ENCODE assay signal across 19 cellular contexts in genomic region chr2:237307495-237307894, GRCh38.
A peak's percentile ranks its signal among the peaks of the same experiment; 100 is the strongest.
DNase-seq lines count a peak whose midpoint lies in the region; ATAC-seq, FAIRE-seq and TF ChIP-seq lines count a peak whose summit lies in the region.
"Had no signal": no experiment of that assay in that cellular context is flagged by ENCODE, and none has a peak within 500 bp of the region (broad histone marks: within the 10 kb centered on the region; RNA-seq: fewer than 3 reads in every experiment).

No MANE protein-coding gene starts in this region.

- H3K79me2 ChIP-seq in H1 (ENCODE audit: control insufficient read depth in 1 of 2, insufficient read depth in 2 of 2, low read length in 2 of 2) = no peaks in the 10 kb centered on the region

- peak overlapping the region; percentile 17 for H2AFZ ChIP-seq in IMR-90 (replicated peaks; ENCODE audit: low read length, poor library complexity)
- 0 out of 2 replicates have a peak overlapping the region, but pooled peaks have one; percentile 45 for H2AFZ ChIP-seq in H1 (ENCODE audit: low read length)

- H3K36me3 ChIP-seq in IMR-90 (ENCODE audit: control insufficient read depth, insufficient read depth, low read length) = no peaks in the 10 kb centered on the region
- no peaks in the 10 kb centered on the region for H3K36me3 ChIP-seq in H1 (ENCODE audit: control insufficient read depth in 2 of 4, insufficient read depth in 4 of 4, low read length in 3 of 4)
- no peaks in the 10 kb centered on the region for H3K36me3 ChIP-seq in stomach smooth muscle (ENCODE audit: control insufficient read depth in 2 of 2, insufficient read depth in 2 of 2, low read length in 2 of 2)
- H3K36me3 ChIP-seq: SJCRH30 had no signal

- H4K8ac ChIP-seq in IMR-90 (ENCODE audit: low read depth in 2 of 2, low read length in 2 of 2) (peak overlapping the region in 1 of 2 experiments; percentile 75; a peak in 3 of 4 replicates), H1 (ENCODE audit: extremely low read depth, insufficient read depth, low read length) (no peak overlapping the region)

- H2BK12ac ChIP-seq in H1 (ENCODE audit: low read depth, low read length) = no peak overlapping the region

- H3K9me3 ChIP-seq in IMR-90 (ENCODE audit: control insufficient read depth, insufficient read depth, low read length) (peaks cover 1% of the 10 kb centered on the region; the same call in 1 of the 2 replicates), H1 (ENCODE audit: insufficient read depth in 2 of 2, low read depth in 1 of 2, low read length in 1 of 2) (peaks cover 12 to 16% of the 10 kb centered on the region in 2 experiments), stomach smooth muscle (ENCODE audit: control insufficient read depth in 2 of 2, low read length in 2 of 2) (no peaks in the 10 kb centered on the region)

- H2BK120ac ChIP-seq in IMR-90 (ENCODE audit: low read depth, low read length) (peak overlapping the region; percentile 50), H1 (replicated peaks; ENCODE audit: low read depth, low read length) (no peak overlapping the region)

- intact Hi-C loops in IMR-90 (cut with micrococcal nuclease) (no loop called here), lower leg skin (cut with DNase I; ENCODE audit: low total_unique reads) (no loop called here)

- no peaks in the 10 kb centered on the region for H3K23me2 ChIP-seq in H1 (ENCODE audit: low read depth, low read length)

- H4K91ac ChIP-seq in IMR-90 (ENCODE audit: insufficient read depth, low read depth, low read length) = peak overlapping the region; percentile 78
- no peak overlapping the region for H4K91ac ChIP-seq in H1 (replicated peaks; ENCODE audit: insufficient read length, low read length)

- peak overlapping the region; percentile 41 to 88 (median 78) for H3K27ac Mint-ChIP-seq in nephron
- no peak overlapping the region for H3K27ac Mint-ChIP-seq in effector memory CD8-positive, alpha-beta T cell
- H3K27ac Mint-ChIP-seq: B cell; CD4-positive, CD25-positive, alpha-beta regulatory T cell had no signal

- H3K4me2 ChIP-seq in IMR-90 (ENCODE audit: low read depth, low read length) (no peak overlapping the region), H1 (ENCODE audit: insufficient read depth in 1 of 2, low read depth in 2 of 2, low read length in 2 of 2) (no peak overlapping the region)
- H3K4me2 ChIP-seq: KMS-11 had no signal

- H3K23ac ChIP-seq in IMR-90 (ENCODE audit: low read depth, low read length) = no peak overlapping the region; the same call in 1 of the 2 replicates
- H3K23ac ChIP-seq in H1 (ENCODE audit: insufficient read length) = no peak overlapping the region

- H3K4me3 Mint-ChIP-seq in nephron = no peak overlapping the region
- no peak overlapping the region for H3K4me3 Mint-ChIP-seq in effector memory CD8-positive, alpha-beta T cell
- H3K4me3 Mint-ChIP-seq: B cell; CD4-positive, CD25-positive, alpha-beta regulatory T cell had no signal

- peaks cover 44% of the 10 kb centered on the region for H3K4me1 Mint-ChIP-seq in nephron
- no peaks in the 10 kb centered on the region for H3K4me1 Mint-ChIP-seq in effector memory CD8-positive, alpha-beta T cell (ENCODE audit: low read depth in 2 of 2)
- H3K4me1 Mint-ChIP-seq: B cell; CD4-positive, CD25-positive, alpha-beta regulatory T cell had no signal

- no peak overlapping the region for H3K27ac ChIP-seq in IMR-90 (ENCODE audit: insufficient read depth, low read length)
- H3K27ac ChIP-seq in H1 (ENCODE audit: low read depth, low read length) = no peak overlapping the region
- H3K27ac ChIP-seq in stomach smooth muscle (ENCODE audit: low read length) = peak overlapping the region; percentile 69
- H3K27ac ChIP-seq: KMS-11, SJCRH30 had no signal

- H3K18ac ChIP-seq in IMR-90 (ENCODE audit: low read depth, low read length) = peak overlapping the region; percentile 71
- H3K18ac ChIP-seq in H1 (ENCODE audit: extremely low read depth, low read length) = no peak overlapping the region

- H4K20me1 ChIP-seq in IMR-90 (ENCODE audit: insufficient read depth, low read length) (no peaks in the 10 kb centered on the region), H1 (replicated peaks in 1 of 2; ENCODE audit: control insufficient read depth in 1 of 2, insufficient read depth in 2 of 2, low read length in 2 of 2) (no peaks in the 10 kb centered on the region)

- DNase-seq in IMR-90 = no peak
- DNase-seq in H1 (ENCODE audit: low read depth in 1 of 2, low spot score in 2 of 2) = no peak
- no peak for DNase-seq in lower leg skin (ENCODE audit: low spot score in 2 of 2)
- DNase-seq in HEK293T (ENCODE audit: extremely low spot score) = no peak
- DNase-seq in effector memory CD8-positive, alpha-beta T cell = no peak
- DNase-seq: CD4-positive, CD25-positive, alpha-beta regulatory T cell; NCI-H1048; NCI-H1436 treated with DMSO at 0.1 percent for 48 hours; NCI-H2081; NCI-H510A; NCI-H774; RPMI8226; SJCRH30 had no signal

- H2BK15ac ChIP-seq in IMR-90 (ENCODE audit: low read depth, low read length) (peak overlapping the region; percentile 72; the same call in 2 of the 3 replicates), H1 (ENCODE audit: low read length) (no peak overlapping the region)

- POLR2A ChIA-PET in IMR-90 (lab: Charles Lee; ENCODE audit: unreplicated experiment) = no interaction called here
- POLR2A ChIA-PET in H1 (lab: Charles Lee; ENCODE audit: partially characterized antibody) = interaction anchor here (1.2 kb wide), 1 partner anchor 13 kb away, joined by 5 read pairs; no protein-coding TSS in a partner anchor
- POLR2A ChIA-PET in HEK293T (lab: Yijun Ruan, JAX) = no interaction called here

- peaks cover 19% of the 10 kb centered on the region for H3K4me1 ChIP-seq in IMR-90 (ENCODE audit: control insufficient read depth, insufficient read depth, low read length)
- H3K4me1 ChIP-seq in H1 (replicated peaks in 1 of 4; ENCODE audit: control insufficient read depth in 3 of 4, insufficient read depth in 4 of 4, low read length in 3 of 4) = no peaks in the 10 kb centered on the region
- H3K4me1 ChIP-seq in stomach smooth muscle (ENCODE audit: control insufficient read depth, insufficient read depth, low read length) = peaks cover 22% of the 10 kb centered on the region

- TF ChIP-seq RAD21 in IMR-90 (IDR thresholded peaks at IDR 0.05; ENCODE audit: low read length) (no peak), H1 (IDR thresholded peaks at IDR 0.05 in 1 of 2, conservative IDR thresholded peaks at IDR 0.05 in 1 of 2; ENCODE audit: low read depth in 2 of 2, low read length in 2 of 2) (peak in 1 of 2 experiments; percentile 11; a peak in 1 of 4 replicates)

- TF ChIP-seq CTCF in IMR-90 (conservative IDR thresholded peaks at IDR 0.05; ENCODE audit: low read depth, low read length) (no peak), H1 (IDR thresholded peaks at IDR 0.05; ENCODE audit: control extremely low read depth in 1 of 3, insufficient read depth in 1 of 3, low read depth in 1 of 3, low read length in 3 of 3) (no peak), nephron (IDR thresholded peaks at IDR 0.05; ENCODE audit: unreplicated experiment in 3 of 3) (no peak), lower leg skin (IDR thresholded peaks at IDR 0.05) (no peak)

- H3K14ac ChIP-seq in IMR-90 (replicated peaks; ENCODE audit: low read depth, low read length) (peak overlapping the region; percentile 72), H1 (ENCODE audit: insufficient read length) (no peak overlapping the region)

- H3K9ac ChIP-seq in IMR-90 (ENCODE audit: low read depth, low read length) (no peak overlapping the region), H1 (replicated peaks in 1 of 4; ENCODE audit: extremely low read depth in 1 of 4, low read depth in 3 of 4, low read length in 3 of 4) (no peak overlapping the region), stomach smooth muscle (ENCODE audit: low read length in 2 of 2) (no peak overlapping the region)
- H3K9ac ChIP-seq: KMS-11 had no signal

- H2BK20ac ChIP-seq in IMR-90 (ENCODE audit: low read depth, low read length) (peak overlapping the region; percentile 30), H1 (ENCODE audit: low read length) (no peak overlapping the region)

- H4K5ac ChIP-seq in IMR-90 (ENCODE audit: low read depth, low read length) (peak overlapping the region; percentile 38), H1 (ENCODE audit: insufficient read length, low read depth, low read length) (no peak overlapping the region)

- peaks cover 21% of the 10 kb centered on the region for H3K9me3 Mint-ChIP-seq in nephron
- H3K9me3 Mint-ChIP-seq in effector memory CD8-positive, alpha-beta T cell = peaks cover 0 to 3% of the 10 kb centered on the region in 2 donors

- peaks cover 27% of the 10 kb centered on the region for H3K9me1 ChIP-seq in IMR-90 (ENCODE audit: insufficient read depth, low read length)

- H2AK5ac ChIP-seq in IMR-90 (ENCODE audit: low read depth, low read length) (peak overlapping the region; percentile 95), H1 (ENCODE audit: low read depth, low read length) (no peak overlapping the region)

- in situ Hi-C loops in IMR-90 (cut with MboI; ENCODE audit: low sequenced_read_pairs) = no loop called here

- H2BK5ac ChIP-seq in IMR-90 (ENCODE audit: low read depth, low read length, poor library complexity, severe bottlenecking) (peak overlapping the region; percentile 69), H1 (ENCODE audit: low read depth, low read length) (no peak overlapping the region)

- no peaks in the 10 kb centered on the region for H3K27me3 ChIP-seq in IMR-90 (ENCODE audit: control insufficient read depth, insufficient read depth, low read length)
- H3K27me3 ChIP-seq in H1 (replicated peaks in 1 of 4; ENCODE audit: control insufficient read depth in 3 of 4, extremely low read depth in 1 of 4, insufficient read depth in 3 of 4, low read length in 3 of 4) = 0 out of 7 replicates have a peak, but pooled peaks cover 0 to 2% (median 0%) of the 10 kb centered on the region in 4 experiments
- H3K27me3 ChIP-seq in stomach smooth muscle (ENCODE audit: control insufficient read depth in 1 of 2, insufficient read depth in 2 of 2, low read length in 2 of 2) = no peaks in the 10 kb centered on the region
- H3K27me3 ChIP-seq: SJCRH30 had no signal

- TF ChIP-seq POLR2A in IMR-90 (IDR thresholded peaks at IDR 0.05; ENCODE audit: low read depth, low read length) = no peak
- TF ChIP-seq POLR2A in H1 (IDR thresholded peaks at IDR 0.05; ENCODE audit: control extremely low read depth in 1 of 2, low read depth in 2 of 2, low read length in 2 of 2) = no peak
- TF ChIP-seq POLR2A in lower leg skin (IDR thresholded peaks at IDR 0.05) = no peak

- WGBS in IMR-90 (ENCODE audit: extremely low coverage in 2 of 2, insufficient read length in 1 of 2), 2 experiments = no CpG with 5 or more reads among the region's 7 CpGs
- 92% methylated on average over 7 of the region's 7 CpGs; no CpG with 5 or more reads in 1 of the 2 experiments for WGBS in H1 (ENCODE audit: extremely low coverage in 1 of 2, insufficient coverage in 1 of 2, insufficient read length in 1 of 2, insufficient replicate concordance in 2 of 2, low coverage in 1 of 2, low lambda C conversion rate in 2 of 2, missing lambda C conversion rate in 1 of 2), 2 experiments
- 89% methylated on average over 7 of the region's 7 CpGs for WGBS in lower leg skin, 2 donors

- ATAC-seq in IMR-90 (ENCODE audit: low read depth) (no peak), HG03095 (IDR thresholded peaks at IDR 0.05; ENCODE audit: unreplicated experiment) (no peak)
- no peak for ATAC-seq in effector memory CD8-positive, alpha-beta T cell (replicated peaks)

- H3K4ac ChIP-seq in IMR-90 (ENCODE audit: low read depth, low read length) (peak overlapping the region; percentile 91), H1 (replicated peaks; ENCODE audit: insufficient read length, low read depth, low read length) (no peak overlapping the region)

- dilution Hi-C loops in IMR-90 (cut with HindIII; ENCODE audit: low sequenced_read_pairs, unreplicated experiment) = no loop called here

- BruUV-seq in IMR-90 (replicated peaks; lab: Mats Ljungman, UMichigan) = no TSS peak

- no peak for FAIRE-seq in H1 (lab: Jason Lieb, UNC)
- FAIRE-seq: H54 had no signal

- H3K79me1 ChIP-seq in IMR-90 (ENCODE audit: low read depth in 1 of 2, low read length in 2 of 2) (peaks cover 0 to 30% of the 10 kb centered on the region in 2 experiments; a peak in 2 of 4 replicates), H1 (ENCODE audit: low read depth, low read length) (no peaks in the 10 kb centered on the region)

- no peak overlapping the region for H3K4me3 ChIP-seq in IMR-90 (ENCODE audit: insufficient read depth, low read depth, low read length)
- no peak overlapping the region for H3K4me3 ChIP-seq in H1 (ENCODE audit: extremely low read depth in 1 of 4, insufficient read depth in 2 of 4, low read depth in 3 of 4, low read length in 4 of 4)
- H3K4me3 ChIP-seq in stomach smooth muscle (ENCODE audit: low read length in 2 of 2) = peak overlapping the region in 1 of 2 donors; percentile 22
- H3K4me3 ChIP-seq in lower leg skin (ENCODE audit: low read depth, poor library complexity, severe bottlenecking) = no peak overlapping the region
- H3K4me3 ChIP-seq: SJCRH30 had no signal

- no peaks in the 10 kb centered on the region for H3K27me3 Mint-ChIP-seq in nephron (ENCODE audit: low read depth)
- H3K27me3 Mint-ChIP-seq in effector memory CD8-positive, alpha-beta T cell = peaks cover 27 to 48% of the 10 kb centered on the region in 2 donors

- no peak overlapping the region for H3K56ac ChIP-seq in IMR-90 (ENCODE audit: extremely low read depth, insufficient read depth, low read length)
- H3K56ac ChIP-seq in H1 (replicated peaks; ENCODE audit: insufficient read length, low read depth, low read length) = no peak overlapping the region

- no peak for TF ChIP-seq EP300 in H1 (IDR thresholded peaks at IDR 0.05; ENCODE audit: borderline replicate concordance in 1 of 2, low read depth in 2 of 2, low read length in 2 of 2)

- CTCF ChIA-PET in IMR-90 (lab: Yijun Ruan, JAX) = no interaction called here
- CTCF ChIA-PET in H1 (lab: Charles Lee; ENCODE audit: partially characterized antibody) = interaction anchor here (1.2 kb wide), 1 partner anchor 142 kb away, joined by 3 read pairs; no protein-coding TSS in a partner anchor
- CTCF ChIA-PET in HEK293T (lab: Yijun Ruan, JAX) = no interaction called here

- peak overlapping the region; percentile 58 for H2AK9ac ChIP-seq in IMR-90 (replicated peaks; ENCODE audit: low read depth, low read length, poor library complexity)

- H3K36me3 Mint-ChIP-seq in nephron (ENCODE audit: low read depth) = peaks cover 12% of the 10 kb centered on the region
- H3K36me3 Mint-ChIP-seq in effector memory CD8-positive, alpha-beta T cell (ENCODE audit: insufficient read depth) = no peaks in the 10 kb centered on the region
- H3K36me3 Mint-ChIP-seq: CD4-positive, CD25-positive, alpha-beta regulatory T cell had no signal

Comparison
In these comparisons a context has a peak if more than half of its experiments do, and no peak if none do; other contexts are left out.
1. H3K27ac Mint-ChIP-seq: peak in nephron (3 of 3); none in effector memory CD8-positive, alpha-beta T cell (0 of 2).